Comparison of ENCODE assay signal across 11 cellular contexts in the genomic region with DNA sequence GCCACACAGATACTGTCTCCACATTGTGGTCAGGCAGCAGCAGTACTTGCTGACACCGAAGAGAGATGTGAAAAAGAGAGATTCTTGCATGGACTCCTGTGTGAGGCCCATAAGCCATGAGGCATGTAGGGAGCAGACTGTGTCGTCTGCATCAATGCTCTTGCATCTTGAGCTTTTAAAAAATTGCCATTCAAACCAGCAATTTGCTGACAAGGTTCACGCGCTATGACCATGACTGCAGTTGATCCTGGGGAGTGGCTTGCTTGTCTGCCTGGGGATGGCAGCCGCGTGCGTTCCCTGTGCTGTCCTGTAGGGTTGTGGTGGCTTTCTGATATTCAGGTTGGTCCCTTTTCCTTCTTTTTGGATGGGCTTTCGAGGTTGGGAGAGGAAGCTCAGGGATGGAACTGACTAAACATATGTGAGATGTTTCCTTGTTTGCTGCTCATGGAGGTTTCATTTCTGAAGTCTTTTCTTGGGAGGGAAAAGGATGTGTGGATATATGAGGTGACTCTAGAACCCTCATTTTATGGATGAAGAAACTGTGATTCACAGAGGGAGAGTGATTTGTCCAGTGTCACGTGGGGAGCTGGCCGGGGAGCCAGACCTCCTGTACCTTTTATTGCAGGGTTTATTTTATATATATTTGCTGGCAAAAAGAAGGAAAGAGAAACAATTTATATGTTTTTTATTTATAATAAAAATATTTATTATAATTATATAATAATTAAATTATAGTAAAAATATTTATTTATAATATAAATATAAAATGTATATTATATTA. TPM values are rescaled to one million over a fixed set of nuclear protein-coding genes. Genes with fewer than 3 reads are reported as not detected.
DNase-seq lines count a peak whose midpoint lies in the region; ATAC-seq, FAIRE-seq and TF ChIP-seq lines count a peak whose summit lies in the region.
"Had no signal": no experiment of that assay in that cellular context is flagged by ENCODE, and none has a peak within 500 bp of the region (broad histone marks: within the 10 kb centered on the region; RNA-seq: fewer than 3 reads in every experiment).

No MANE protein-coding gene starts in this region.

- in situ Hi-C loops in HepG2 (cut with HindIII; ENCODE audit: extremely low pct_ligation_motif_present, low pct_unique_long_range_greater_than_20kb) = loop anchor here (25.0 kb wide), 1 partner anchor 760 kb away; no protein-coding TSS in a partner anchor

- POLR2A ChIA-PET in HEK293T (lab: Yijun Ruan, JAX) (no interaction called here), HepG2 (lab: Yijun Ruan, JAX) (no interaction called here)

- DNase-seq in DND-41 = no peak
- peak; percentile 16 for DNase-seq in HEK293T (ENCODE audit: extremely low spot score)
- DNase-seq in HepG2 (ENCODE audit: low spot score) = peak; percentile 16
- DNase-seq in sciatic nerve (ENCODE audit: low spot score) = no peak
- DNase-seq in GM03348 (ENCODE audit: low spot score) = no peak
- DNase-seq: NCI-H748 treated with DMSO at 0.1 percent for 48 hours; stimulated activated CD4-positive, alpha-beta T cell treated with anti-CD3 and anti-CD28 coated beads, Interleukin-12 subunit alpha, Interleukin-12 subunit beta, amount 100 ng/mL, for 4 hours had no signal

- no peak for TF ChIP-seq RAD21 in HepG2 (CRISPR knock-in tag; IDR thresholded peaks at IDR 0.05)

- H3K9ac ChIP-seq in DND-41 (ENCODE audit: low read depth, low read length) = no peak overlapping the region
- H3K9ac ChIP-seq in HepG2 (ENCODE audit: insufficient read depth, low read depth, low read length) = no peak overlapping the region
- H3K9ac ChIP-seq: KMS-11 had no signal

- H4K20me1 ChIP-seq in DND-41 (ENCODE audit: insufficient read depth, low read length) (no peaks in the 10 kb centered on the region), HepG2 (ENCODE audit: insufficient read depth, low read length) (peaks cover 6% of the 10 kb centered on the region; the same call in 1 of the 2 replicates)

- H3K79me2 ChIP-seq in DND-41 (ENCODE audit: insufficient read depth, low read length) (peaks cover 55% of the 10 kb centered on the region), HepG2 (ENCODE audit: insufficient read depth, low read length) (peaks cover 68% of the 10 kb centered on the region)

- H3K4me1 ChIP-seq in DND-41 (ENCODE audit: insufficient read depth, low read length) (no peaks in the 10 kb centered on the region), HepG2 (ENCODE audit: insufficient read depth, low read length) (peaks cover 28% of the 10 kb centered on the region)

- no peaks in the 10 kb centered on the region for H3K27me3 Mint-ChIP-seq in activated T-helper 17 cell treated with anti-CD3 and anti-CD28 coated beads, Interleukin-2, amount 50 U/mL, for 72 hours
- H3K27me3 Mint-ChIP-seq: stimulated activated memory B cell treated with anti-CD40 and anti-IgM and Interleukin-4, amounts not matched to agents 10 μg/mL and 1 μg/mL and 100 μg/mL, for 72 hours had no signal

- no peak overlapping the region for H2AFZ ChIP-seq in DND-41 (ENCODE audit: low read depth, low read length)
- no peak overlapping the region for H2AFZ ChIP-seq in HepG2 (ENCODE audit: low read length)

- ATAC-seq in DND-41 (ENCODE audit: insufficient read depth, low read depth) (peak; percentile 65), HepG2 (peak; percentile 70), sciatic nerve (no peak), HG03442 (IDR thresholded peaks at IDR 0.05; ENCODE audit: unreplicated experiment) (no peak)
- peak; percentile 37 for ATAC-seq in activated T-helper 17 cell treated with anti-CD3 and anti-CD28 coated beads, Interleukin-2, amount 50 U/mL, for 72 hours (replicated peaks)
- ATAC-seq: stimulated activated memory B cell treated with anti-CD40 and anti-IgM and Interleukin-4, amounts not matched to agents 10 μg/mL and 1 μg/mL and 100 μg/mL, for 72 hours had no signal

- no peaks in the 10 kb centered on the region for H3K36me3 Mint-ChIP-seq in activated T-helper 17 cell treated with anti-CD3 and anti-CD28 coated beads, Interleukin-2, amount 50 U/mL, for 72 hours (ENCODE audit: low read depth)

- H3K36me3 ChIP-seq in DND-41 (ENCODE audit: insufficient read depth, low read length) (no peaks in the 10 kb centered on the region), HepG2 (replicated peaks in 1 of 2; ENCODE audit: control insufficient read depth in 1 of 2, insufficient read depth in 2 of 2, low read length in 2 of 2) (peaks cover 0 to 11% of the 10 kb centered on the region in 2 experiments; a peak in 2 of 5 replicates)

- no TSS peak for BruUV-seq in HepG2 (replicated peaks; lab: Mats Ljungman, UMichigan)

- TF ChIP-seq CTCF in DND-41 (IDR thresholded peaks at IDR 0.05; ENCODE audit: borderline replicate concordance, extremely low read depth, low read length, poor library complexity, severe bottlenecking) (peak; percentile 26), HepG2 (CRISPR knock-in tag; IDR thresholded peaks at IDR 0.05) (no peak)

- H3K27me3 ChIP-seq in DND-41 (ENCODE audit: insufficient read depth, low read length, poor library complexity) (no peaks in the 10 kb centered on the region), HepG2 (ENCODE audit: control insufficient read depth in 1 of 2, insufficient read depth in 2 of 2, low read length in 2 of 2) (no peaks in the 10 kb centered on the region)

- TF ChIP-seq POLR2A in HepG2 (IDR thresholded peaks at IDR 0.05; ENCODE audit: insufficient read depth in 1 of 2, low read depth in 2 of 2, low read length in 2 of 2) = no peak

- H3K4me2 ChIP-seq in DND-41 (ENCODE audit: insufficient read depth, low read length) (no peak overlapping the region), HepG2 (ENCODE audit: low read depth, low read length) (no peak overlapping the region)
- H3K4me2 ChIP-seq: KMS-11 had no signal

- intact Hi-C loops in HepG2 (cut with micrococcal nuclease; ENCODE audit: unreplicated experiment) = no loop called here
- intact Hi-C loops in sciatic nerve (cut with DNase I) = no loop called here

- H3K27ac ChIP-seq in DND-41 (ENCODE audit: low read length) = peak overlapping the region; percentile 30; the same call in 1 of the 2 replicates
- H3K27ac ChIP-seq in HepG2 (ENCODE audit: extremely low read length, insufficient read depth, low read length) = no peak overlapping the region
- H3K27ac ChIP-seq: KMS-11 had no signal

- H3K9me3 Mint-ChIP-seq in activated T-helper 17 cell treated with anti-CD3 and anti-CD28 coated beads, Interleukin-2, amount 50 U/mL, for 72 hours = no peaks in the 10 kb centered on the region
- H3K9me3 Mint-ChIP-seq: stimulated activated memory B cell treated with anti-CD40 and anti-IgM and Interleukin-4, amounts not matched to agents 10 μg/mL and 1 μg/mL and 100 μg/mL, for 72 hours had no signal

- WGBS in HepG2 (ENCODE audit: low lambda C conversion rate) = 88% methylated on average over 10 of the region's 10 CpGs

- peak overlapping the region; percentile 5 for H3K27ac Mint-ChIP-seq in activated T-helper 17 cell treated with anti-CD3 and anti-CD28 coated beads, Interleukin-2, amount 50 U/mL, for 72 hours
- H3K27ac Mint-ChIP-seq: stimulated activated memory B cell treated with anti-CD40 and anti-IgM and Interleukin-4, amounts not matched to agents 10 μg/mL and 1 μg/mL and 100 μg/mL, for 72 hours had no signal

- no peak for TF ChIP-seq EP300 in HepG2 (IDR thresholded peaks at IDR 0.05; ENCODE audit: low read depth in 2 of 2, low read length in 2 of 2)
- TF ChIP-seq EP300 in HepG2 (CRISPR knock-in tag; IDR thresholded peaks at IDR 0.05; ENCODE audit: borderline replicate concordance) = no peak

- H3K4me3 Mint-ChIP-seq in activated T-helper 17 cell treated with anti-CD3 and anti-CD28 coated beads, Interleukin-2, amount 50 U/mL, for 72 hours = no peak overlapping the region
- H3K4me3 Mint-ChIP-seq: stimulated activated memory B cell treated with anti-CD40 and anti-IgM and Interleukin-4, amounts not matched to agents 10 μg/mL and 1 μg/mL and 100 μg/mL, for 72 hours had no signal

- peak; percentile 52 for FAIRE-seq in HepG2 (lab: Jason Lieb, UNC)

- H3K4me3 ChIP-seq in DND-41 (ENCODE audit: low read depth in 1 of 2, low read length in 2 of 2) (no peak overlapping the region), HepG2 (replicated peaks in 1 of 3; ENCODE audit: insufficient read depth in 1 of 3, low read depth in 2 of 3, low read length in 3 of 3) (no peak overlapping the region)

- no peaks in the 10 kb centered on the region for H3K9me3 ChIP-seq in DND-41 (ENCODE audit: insufficient read depth, low read length, severe bottlenecking)
- no peaks in the 10 kb centered on the region for H3K9me3 ChIP-seq in HepG2 (ENCODE audit: low read length)

- peaks cover 21% of the 10 kb centered on the region for H3K4me1 Mint-ChIP-seq in activated T-helper 17 cell treated with anti-CD3 and anti-CD28 coated beads, Interleukin-2, amount 50 U/mL, for 72 hours

- CTCF ChIA-PET in HEK293T (lab: Yijun Ruan, JAX) = interaction anchor here (0.6 kb wide), 1 partner anchor 71 kb away, joined by 7 read pairs; no protein-coding TSS in a partner anchor
- CTCF ChIA-PET in HepG2 (lab: Yijun Ruan, JAX; ENCODE audit: low intra/inter-chr PET ratio, low total read pairs) = no interaction called here

RNA-seq across cellular contexts. Expression of a gene that starts 48.6 kb away (rescaled TPM):
- total RNA-seq in activated T-helper 17 cell treated with anti-CD3 and anti-CD28 coated beads, Interleukin-2, amount 50 U/mL, for 72 hours = 10 to 100 TPM; 46.6 to 92.4 TPM
- total RNA-seq in HepG2 (2016; rRNA removed; fragmentation: Illumina TruSeq; extraction: Trizol) (29.9 and 41.6 TPM in 2 replicates), sciatic nerve (231 TPM)
- 20.1 and 20.2 TPM in 2 replicates for total RNA-seq in HepG2 (2016; cell fraction: cytosol; rRNA removed; fragmentation: Illumina TruSeq; extraction: Trizol; ENCODE audit: low read depth)
- total RNA-seq in HepG2 (2016; cell fraction: insoluble cytoplasmic fraction; rRNA removed; fragmentation: Illumina TruSeq; extraction: Trizol) = 30.3 and 35.3 TPM in 2 replicates
- total RNA-seq in HepG2 (2016; cell fraction: membrane; rRNA removed; fragmentation: Illumina TruSeq; extraction: Trizol) = 13.3 and 13.4 TPM in 2 replicates
- 76.6 and 77.0 TPM in 2 replicates for total RNA-seq in HepG2 (2016; cell fraction: nucleus; rRNA removed; fragmentation: Illumina TruSeq; extraction: Trizol)
- 16.7 and 19.2 TPM in 2 replicates for polyA plus RNA-seq in HepG2 (2011; rRNA removed)
- polyA plus RNA-seq in HepG2 (2011; cell fraction: cytosol; rRNA removed) = 7.7 and 13.4 TPM in 2 replicates
- polyA plus RNA-seq in HepG2 (2011; cell fraction: nucleus; rRNA removed) = 34.6 and 62.8 TPM in 2 replicates
- polyA plus RNA-seq in HepG2 (2012) = 12.1 and 15.6 TPM in 2 replicates
- 1.5 TPM in 2 replicates for polyA plus RNA-seq in HepG2 (2016; cell fraction: cytosol; fragmentation: Illumina TruSeq; extraction: Trizol; ENCODE audit: low read depth)
- polyA plus RNA-seq in HepG2 (2016; cell fraction: insoluble cytoplasmic fraction; fragmentation: Illumina TruSeq; extraction: Trizol; ENCODE audit: low read depth) = 13.0 and 13.3 TPM in 2 replicates
- polyA plus RNA-seq in HepG2 (2016; cell fraction: membrane; fragmentation: Illumina TruSeq; extraction: Trizol; ENCODE audit: low read depth) = 2.0 and 2.4 TPM in 2 replicates
- 12.5 and 14.2 TPM in 2 replicates for polyA plus RNA-seq in HepG2 (2016; cell fraction: nucleus; fragmentation: Illumina TruSeq; extraction: Trizol; ENCODE audit: insufficient read depth, low read depth)
- 288 and 335 TPM in 2 replicates for polyA minus RNA-seq in HepG2 (2011; rRNA and poly(A)+ RNA removed; ENCODE audit: low replicate concordance)
- polyA minus RNA-seq in HepG2 (2011; cell fraction: cytosol; rRNA and poly(A)+ RNA removed) = 45.9 and 54.2 TPM in 2 replicates
- polyA minus RNA-seq in HepG2 (2011; cell fraction: nucleus; rRNA and poly(A)+ RNA removed) = 159 and 195 TPM in 2 replicates

Comparison
In these comparisons a context has a peak if more than half of its experiments do, and no peak if none do; other contexts are left out.
1. ATAC-seq: peak in DND-41 (single experiment), activated T-helper 17 cell treated with anti-CD3 and anti-CD28 coated beads, Interleukin-2, amount 50 U/mL, for 72 hours (single experiment) and HepG2 (single experiment); none in sciatic nerve (single experiment) and HG03442 (single experiment).
2. DNase-seq: peak in HEK293T (single experiment) and HepG2 (single experiment); none in DND-41 (single experiment), sciatic nerve (single experiment) and GM03348 (single experiment).